ENCODE assay signal across 11 cellular contexts in genomic region chr7:149761307-149761706, GRCh38. TPM values are rescaled to one million over a fixed set of nuclear protein-coding genes. Genes with fewer than 3 reads are reported as not detected.
"Had no signal": no experiment of that assay in that cellular context is flagged by ENCODE, and none has a peak within 500 bp of the region (broad histone marks: within the 10 kb centered on the region; RNA-seq: fewer than 3 reads in every experiment).

No MANE protein-coding gene starts in this region.

- H3K27ac ChIP-seq: GM23248 had no signal

- H3K4me1 ChIP-seq: HAP-1 had no signal

- ATAC-seq: GM23338, HCT116 had no signal

- DNase-seq: GM23248, GOT3, H7, H9, HCEC 1CT, HFFc6 had no signal

- H3K4me3 ChIP-seq: GM23248, GM23338, HAP-1 had no signal

- H3K4me2 ChIP-seq: GM23338 had no signal

- H3K9ac ChIP-seq: GM23248 had no signal

- H3K9me3 ChIP-seq: HAP-1 had no signal

- H3K36me3 ChIP-seq: HAP-1 had no signal

- FAIRE-seq: H1, H54 had no signal

- H2AFZ ChIP-seq: GM23248, GM23338 had no signal

RNA-seq across cellular contexts. Expression of gene ZNF467, which starts 12.1 kb away (rescaled TPM):
- total RNA-seq: GM23248 had no signal
- polyA plus RNA-seq: GM23248 had no signal
